8 cellular contexts compared by ENCODE assay signal in genomic region chr12:120292661-120293531, GRCh38. TPM values are rescaled to one million over a fixed set of nuclear protein-coding genes. Genes with fewer than 3 reads are reported as not detected.
DNase-seq lines count a peak whose midpoint lies in the region; ATAC-seq, FAIRE-seq and TF ChIP-seq lines count a peak whose summit lies in the region.

Gene RNU4-1, minus strand, starts transcription at chr12:120293237.

- H3K9me3 ChIP-seq in H1 (ENCODE audit: insufficient read depth in 2 of 2, low read depth in 1 of 2, low read length in 1 of 2) = no peaks in the 10 kb centered on the region

- 5% methylated on average over 29 of the region's 29 CpGs; no CpG with 5 or more reads in 1 of the 2 experiments for WGBS in H1 (ENCODE audit: extremely low coverage in 1 of 2, insufficient coverage in 1 of 2, insufficient read length in 1 of 2, insufficient replicate concordance in 2 of 2, low coverage in 1 of 2, low lambda C conversion rate in 2 of 2, missing lambda C conversion rate in 1 of 2), 2 experiments

- peaks cover 4% of the 10 kb centered on the region in 4 experiments; a peak in 6 of 7 replicates for H3K4me1 ChIP-seq in H1 (replicated peaks in 1 of 4; ENCODE audit: control insufficient read depth in 3 of 4, insufficient read depth in 4 of 4, low read length in 3 of 4)

- H3K4me3 ChIP-seq in H1 (ENCODE audit: extremely low read depth in 1 of 4, insufficient read depth in 2 of 4, low read depth in 3 of 4, low read length in 4 of 4) = peak within 1 kb of the TSS; percentile 72 to 91 (median 73)

- H3K23me2 ChIP-seq in H1 (ENCODE audit: low read depth, low read length) = peaks cover 7% of the 10 kb centered on the region; the same call in 1 of the 2 replicates

- H3K27me3 Mint-ChIP-seq in activated CD8-positive, alpha-beta T cell treated with anti-CD3 and anti-CD28 coated beads, Interleukin-2, amount 10 ng/mL, durations not matched to agents 7 days and 5 days (ENCODE audit: low read depth) = no peaks in the 10 kb centered on the region
- H3K27me3 Mint-ChIP-seq in memory B cell = no peaks in the 10 kb centered on the region

- peak; percentile 58 for ATAC-seq in GM19395 (IDR thresholded peaks at IDR 0.05; ENCODE audit: unreplicated experiment)
- ATAC-seq in activated CD8-positive, alpha-beta T cell treated with anti-CD3 and anti-CD28 coated beads, Interleukin-2, amount 10 ng/mL, durations not matched to agents 7 days and 5 days = peak; percentile 50
- ATAC-seq in memory B cell (ENCODE audit: low read depth) = peak; percentile 58

- no peaks in the 10 kb centered on the region for H3K36me3 Mint-ChIP-seq in activated CD8-positive, alpha-beta T cell treated with anti-CD3 and anti-CD28 coated beads, Interleukin-2, amount 10 ng/mL, durations not matched to agents 7 days and 5 days (ENCODE audit: low read depth)
- no peaks in the 10 kb centered on the region for H3K36me3 Mint-ChIP-seq in memory B cell

- TF ChIP-seq POLR2A in H1 (IDR thresholded peaks at IDR 0.05; ENCODE audit: control extremely low read depth in 1 of 2, low read depth in 2 of 2, low read length in 2 of 2) = peak; percentile 100

- no peaks in the 10 kb centered on the region for H3K79me2 ChIP-seq in H1 (ENCODE audit: control insufficient read depth in 1 of 2, insufficient read depth in 2 of 2, low read length in 2 of 2)

- H2BK20ac ChIP-seq in H1 (ENCODE audit: low read length) = no peak within 1 kb of the TSS

- peak within 1 kb of the TSS; percentile 100 for H3K27ac ChIP-seq in H1 (ENCODE audit: low read depth, low read length)

- FAIRE-seq in H1 (lab: Jason Lieb, UNC) = peak; percentile 83

- POLR2A ChIA-PET in activated CD8-positive, alpha-beta T cell treated with anti-CD3 and anti-CD28 coated beads, Interleukin-2, amount 10 ng/mL, durations not matched to agents 7 days and 5 days (lab: Charles Lee) = interaction anchor here (0.6 to 5.4 kb wide), 44 partner anchors 7 to 746 kb away, joined by 3 to 329 read pairs (median 10); partner anchors contain the start of genes BICDL1, COQ5, COX6A1 and MLEC
- POLR2A ChIA-PET in H1 (lab: Charles Lee; ENCODE audit: partially characterized antibody) = interaction anchor here (0.9 to 67.0 kb wide), 51 partner anchors 7 to 416 kb away, joined by 3 to 4270 read pairs (median 6); partner anchors contain the start of genes BICDL1, CIT, COX6A1 and GATC

- peaks cover 5% of the 10 kb centered on the region for H3K4me1 Mint-ChIP-seq in activated CD8-positive, alpha-beta T cell treated with anti-CD3 and anti-CD28 coated beads, Interleukin-2, amount 10 ng/mL, durations not matched to agents 7 days and 5 days (ENCODE audit: low read depth)
- H3K4me1 Mint-ChIP-seq in memory B cell = peaks cover 10% of the 10 kb centered on the region

- H4K91ac ChIP-seq in H1 (replicated peaks; ENCODE audit: insufficient read length, low read length) = peak within 1 kb of the TSS; percentile 100

- peak within 1 kb of the TSS; percentile 88 for H2BK120ac ChIP-seq in H1 (replicated peaks; ENCODE audit: low read depth, low read length)

- no peak within 1 kb of the TSS for H3K4me3 Mint-ChIP-seq in activated CD8-positive, alpha-beta T cell treated with anti-CD3 and anti-CD28 coated beads, Interleukin-2, amount 10 ng/mL, durations not matched to agents 7 days and 5 days
- H3K4me3 Mint-ChIP-seq in memory B cell = no peak within 1 kb of the TSS

- CTCF ChIA-PET in activated CD8-positive, alpha-beta T cell treated with anti-CD3 and anti-CD28 coated beads, Interleukin-2, amount 10 ng/mL, durations not matched to agents 7 days and 5 days (lab: Charles Lee) = interaction anchor here (1.4 to 6.6 kb wide), 8 partner anchors 9 to 176 kb away, joined by 3 to 89 read pairs (median 9); partner anchors contain the start of genes PXN, RPLP0 and SIRT4
- CTCF ChIA-PET in H1 (lab: Charles Lee; ENCODE audit: partially characterized antibody) = interaction anchor here (0.6 to 11.9 kb wide), 7 partner anchors 9 to 94 kb away, joined by 3 to 148 read pairs (median 6); partner anchors contain the start of genes PXN and SIRT4

- H3K27ac Mint-ChIP-seq in activated CD8-positive, alpha-beta T cell treated with anti-CD3 and anti-CD28 coated beads, Interleukin-2, amount 10 ng/mL, durations not matched to agents 7 days and 5 days = no peak within 1 kb of the TSS
- no peak within 1 kb of the TSS for H3K27ac Mint-ChIP-seq in memory B cell

- no peak for TF ChIP-seq CTCF in H1 (IDR thresholded peaks at IDR 0.05; ENCODE audit: control extremely low read depth in 1 of 3, insufficient read depth in 1 of 3, low read depth in 1 of 3, low read length in 3 of 3)

- DNase-seq in C1 segment of cervical spinal cord (lab: John Stamatoyannopoulos, UW) = peak in 13 of 14 donors; percentile 10 to 87 (median 74)
- peak; percentile 84 for DNase-seq in HK-2 (ENCODE audit: unreplicated experiment)
- peak; percentile 5 for DNase-seq in NK-92 (lab: John Stamatoyannopoulos, UW; ENCODE audit: unreplicated experiment)
- peak; percentile 88 for DNase-seq in activated CD8-positive, alpha-beta T cell treated with anti-CD3 and anti-CD28 coated beads, Interleukin-2, amount 10 ng/mL, durations not matched to agents 7 days and 5 days
- peak; percentile 75 to 80 for DNase-seq in H1 (ENCODE audit: low read depth in 1 of 2, low spot score in 2 of 2)
- peak; percentile 84 to 90 for DNase-seq in memory B cell (ENCODE audit: low spot score in 2 of 2)
- peak; percentile 58 for DNase-seq in stimulated activated CD8-positive, alpha-beta memory T cell treated with anti-CD3 and anti-CD28 coated beads, Interleukin-12 subunit alpha, Interleukin-12 subunit beta, amount 100 ng/mL, for 1 hour (ENCODE audit: low read depth)

- H4K8ac ChIP-seq in H1 (ENCODE audit: extremely low read depth, insufficient read depth, low read length) = peak within 1 kb of the TSS; percentile 98; the same call in 1 of the 2 replicates

- TF ChIP-seq EP300 in H1 (IDR thresholded peaks at IDR 0.05; ENCODE audit: borderline replicate concordance in 1 of 2, low read depth in 2 of 2, low read length in 2 of 2) = peak in 1 of 2 experiments; percentile 22; a peak in 1 of 3 replicates

- TF ChIP-seq RAD21 in H1 (IDR thresholded peaks at IDR 0.05 in 1 of 2, conservative IDR thresholded peaks at IDR 0.05 in 1 of 2; ENCODE audit: low read depth in 2 of 2, low read length in 2 of 2) = no peak

- H2AFZ ChIP-seq in H1 (ENCODE audit: low read length) = peak within 1 kb of the TSS; percentile 30

- H2BK12ac ChIP-seq in H1 (ENCODE audit: low read depth, low read length) = peak within 1 kb of the TSS; percentile 92; the same call in 1 of the 2 replicates

- no peaks in the 10 kb centered on the region for H3K27me3 ChIP-seq in H1 (replicated peaks in 1 of 4; ENCODE audit: control insufficient read depth in 3 of 4, extremely low read depth in 1 of 4, insufficient read depth in 3 of 4, low read length in 3 of 4)

- no peaks in the 10 kb centered on the region for H3K79me1 ChIP-seq in H1 (ENCODE audit: low read depth, low read length)

- peak within 1 kb of the TSS; percentile 92 for H4K5ac ChIP-seq in H1 (ENCODE audit: insufficient read length, low read depth, low read length)

- peak within 1 kb of the TSS; percentile 87 to 100 for H3K4me2 ChIP-seq in H1 (ENCODE audit: insufficient read depth in 1 of 2, low read depth in 2 of 2, low read length in 2 of 2)

- no peaks in the 10 kb centered on the region for H3K9me3 Mint-ChIP-seq in activated CD8-positive, alpha-beta T cell treated with anti-CD3 and anti-CD28 coated beads, Interleukin-2, amount 10 ng/mL, durations not matched to agents 7 days and 5 days (ENCODE audit: insufficient read depth)
- H3K9me3 Mint-ChIP-seq in memory B cell = no peaks in the 10 kb centered on the region

- H3K14ac ChIP-seq in H1 (ENCODE audit: insufficient read length) = no peak within 1 kb of the TSS

- H3K18ac ChIP-seq in H1 (ENCODE audit: extremely low read depth, low read length) = peak within 1 kb of the TSS; percentile 72

- peak within 1 kb of the TSS; percentile 91 for H3K56ac ChIP-seq in H1 (replicated peaks; ENCODE audit: insufficient read length, low read depth, low read length)

- peak within 1 kb of the TSS; percentile 100; the same call in 1 of the 2 replicates for H2AK5ac ChIP-seq in H1 (ENCODE audit: low read depth, low read length)

- peak within 1 kb of the TSS; percentile 64 to 99 (median 98) for H3K9ac ChIP-seq in H1 (replicated peaks in 1 of 4; ENCODE audit: extremely low read depth in 1 of 4, low read depth in 3 of 4, low read length in 3 of 4)

- H3K23ac ChIP-seq in H1 (ENCODE audit: insufficient read length) = no peak within 1 kb of the TSS

- H2BK5ac ChIP-seq in H1 (ENCODE audit: low read depth, low read length) = peak within 1 kb of the TSS; percentile 100

- H3K36me3 ChIP-seq in H1 (ENCODE audit: control insufficient read depth in 2 of 4, insufficient read depth in 4 of 4, low read length in 3 of 4) = no peaks in the 10 kb centered on the region

- H3K4ac ChIP-seq in H1 (replicated peaks; ENCODE audit: insufficient read length, low read depth, low read length) = peak within 1 kb of the TSS; percentile 94

- H2BK15ac ChIP-seq in H1 (ENCODE audit: low read length) = no peak within 1 kb of the TSS

- H4K20me1 ChIP-seq in H1 (replicated peaks in 1 of 2; ENCODE audit: control insufficient read depth in 1 of 2, insufficient read depth in 2 of 2, low read length in 2 of 2) = no peaks in the 10 kb centered on the region

TF ChIP-seq in H1, 55 proteins besides CTCF, POLR2A, EP300 and RAD21 (continues in another document):
- TF ChIP-seq KDM4A (IDR thresholded peaks at IDR 0.05; ENCODE audit: low read depth, low read length, severe bottlenecking) = no peak
- TF ChIP-seq BRCA1 (IDR thresholded peaks at IDR 0.05; ENCODE audit: low read depth, low read length) = no peak
- peak; percentile 100 for TF ChIP-seq GTF2F1 (IDR thresholded peaks at IDR 0.05; ENCODE audit: borderline replicate concordance, low read depth, low read length)
- peak; percentile 41; the same call in 1 of the 2 replicates for TF ChIP-seq YY1 (IDR thresholded peaks at IDR 0.05; ENCODE audit: low read depth, low read length)
- TF ChIP-seq NANOG (IDR thresholded peaks at IDR 0.05; ENCODE audit: insufficient read depth, low read depth, low read length, poor library complexity, severe bottlenecking) = no peak
- TF ChIP-seq SUZ12 (IDR thresholded peaks at IDR 0.05; ENCODE audit: low read length) = no peak
- peak; percentile 92 for TF ChIP-seq EGR1 (IDR thresholded peaks at IDR 0.05; ENCODE audit: borderline replicate concordance, low read depth, low read length)

RNA-seq across cellular contexts. Expression of gene RNU4-1, which starts in this region (rescaled TPM):
- total RNA-seq in activated CD8-positive, alpha-beta T cell treated with anti-CD3 and anti-CD28 coated beads, Interleukin-2, amount 10 ng/mL, durations not matched to agents 7 days and 5 days = 1,000 to 10,000 TPM; 1,409 to 2,335 TPM
- 1,424 and 1,786 TPM in 2 replicates for total RNA-seq in H1 (2021; fragmentation: NEBNext Ultra II Directional; extraction: Animal tissue kit (Norgen Biotek cat#: 25700))
- under 0.01 TPM in 2 replicates for polyA plus RNA-seq in H1 (2011; rRNA removed)
- under 0.01 TPM for polyA plus RNA-seq in H1 (2011; cell fraction: cytosol; rRNA removed)
- under 0.01 TPM for polyA plus RNA-seq in H1 (2011; cell fraction: nucleus; rRNA removed)
- polyA plus RNA-seq in H1 (2012, experiment 1 of 2) = 269 to 479 TPM in 2 of 4 replicates, not detected in the others
- polyA plus RNA-seq in H1 (2012, experiment 2 of 2) = not detected
- polyA plus RNA-seq in H1 (2013, experiment 1 of 2) = not detected
- not detected for polyA plus RNA-seq in H1 (2013, experiment 2 of 2)
- polyA minus RNA-seq in H1 (2011; rRNA and poly(A)+ RNA removed) = 17,972 and 34,273 TPM in 2 replicates
- 67,273 TPM for polyA minus RNA-seq in H1 (2011; cell fraction: cytosol; rRNA and poly(A)+ RNA removed)
- under 0.01 TPM for polyA minus RNA-seq in H1 (2011; cell fraction: nucleus; rRNA and poly(A)+ RNA removed)

Comparison
In these comparisons a context has a peak if more than half of its experiments do, and no peak if none do; other contexts are left out.
1. Peak in every context shown above with its lines: DNase-seq, ATAC-seq, H3K4me3 ChIP-seq and H3K27ac ChIP-seq.
2. DNase-seq: peak in every context shown above with its lines; median percentile 88 in activated CD8-positive, alpha-beta T cell treated with anti-CD3 and anti-CD28 coated beads, Interleukin-2, amount 10 ng/mL, durations not matched to agents 7 days and 5 days; 87 in memory B cell; 84 in HK-2; 78 in H1; 74 in C1 segment of cervical spinal cord; 58 in stimulated activated CD8-positive, alpha-beta memory T cell treated with anti-CD3 and anti-CD28 coated beads, Interleukin-12 subunit alpha, Interleukin-12 subunit beta, amount 100 ng/mL, for 1 hour; 5 in NK-92.